Comparison of ENCODE assay signal across 19 cellular contexts in genomic region chr6:138442663-138443062, GRCh38. TPM values are rescaled to one million over a fixed set of nuclear protein-coding genes. Genes with fewer than 3 reads are reported as not detected.
DNase-seq lines count a peak whose midpoint lies in the region; ATAC-seq, FAIRE-seq and TF ChIP-seq lines count a peak whose summit lies in the region.
"Had no signal": no experiment of that assay in that cellular context is flagged by ENCODE, and none has a peak within 500 bp of the region (broad histone marks: within the 10 kb centered on the region; RNA-seq: fewer than 3 reads in every experiment).

No MANE protein-coding gene starts in this region.

- H3K23ac ChIP-seq in IMR-90 (ENCODE audit: low read depth, low read length), result no peak overlapping the region

- H3K14ac ChIP-seq in IMR-90 (replicated peaks; ENCODE audit: low read depth, low read length), result no peak overlapping the region

- H4K20me1 ChIP-seq in IMR-90 (ENCODE audit: insufficient read depth, low read length) (no peaks in the 10 kb centered on the region), osteoblast (ENCODE audit: insufficient read depth, low read length) (no peaks in the 10 kb centered on the region)

- intact Hi-C loops in IMR-90 (cut with micrococcal nuclease), result no loop called here
- intact Hi-C loops in kidney (cut with DNase I), result no loop called here

- H3K4me2 ChIP-seq in IMR-90 (ENCODE audit: low read depth, low read length) (no peak overlapping the region), osteoblast (ENCODE audit: insufficient read depth, low read length) (peak overlapping the region; percentile 19)

- no peaks in the 10 kb centered on the region for H3K9me1 ChIP-seq in IMR-90 (ENCODE audit: insufficient read depth, low read length)

- CTCF ChIA-PET in IMR-90 (lab: Yijun Ruan, JAX), result no interaction called here

- H3K27me3 ChIP-seq in IMR-90 (ENCODE audit: control insufficient read depth, insufficient read depth, low read length) (no peaks in the 10 kb centered on the region), osteoblast (ENCODE audit: insufficient read depth, low read length) (no peaks in the 10 kb centered on the region)

- no peak for ATAC-seq in IMR-90 (ENCODE audit: low read depth)
- ATAC-seq: HCT116 had no signal

- H3K9ac ChIP-seq in IMR-90 (ENCODE audit: low read depth, low read length) (no peak overlapping the region), kidney (ENCODE audit: low read length in 2 of 2) (no peak overlapping the region)
- H3K9ac ChIP-seq: GM23248 had no signal

- no peak overlapping the region for H4K5ac ChIP-seq in IMR-90 (ENCODE audit: low read depth, low read length)

- H4K8ac ChIP-seq in IMR-90 (ENCODE audit: low read depth in 2 of 2, low read length in 2 of 2), result no peak overlapping the region

- no peaks in the 10 kb centered on the region for H3K79me2 ChIP-seq in osteoblast (ENCODE audit: insufficient read depth, low read length)

- POLR2A ChIA-PET in IMR-90 (lab: Charles Lee; ENCODE audit: unreplicated experiment), result no interaction called here

- H3K27ac ChIP-seq in IMR-90 (ENCODE audit: insufficient read depth, low read length) (no peak overlapping the region), kidney (ENCODE audit: low read depth in 2 of 2, low read length in 2 of 2) (no peak overlapping the region), osteoblast (ENCODE audit: low read depth, low read length) (no peak overlapping the region)
- H3K27ac ChIP-seq: C4-2B, GM23248, HL-60 had no signal

- no peak overlapping the region for H2BK15ac ChIP-seq in IMR-90 (ENCODE audit: low read depth, low read length)

- TF ChIP-seq CTCF in IMR-90 (conservative IDR thresholded peaks at IDR 0.05; ENCODE audit: low read depth, low read length) (no peak), kidney (IDR thresholded peaks at IDR 0.05; ENCODE audit: borderline replicate concordance, extremely low read depth, insufficient read depth) (no peak), osteoblast (IDR thresholded peaks at IDR 0.05; ENCODE audit: extremely low read depth, low read depth, low read length) (no peak), GM13977 (IDR thresholded peaks at IDR 0.05; ENCODE audit: extremely low read depth, insufficient read depth, missing control alignments) (no peak)

- no peak for TF ChIP-seq POLR2A in IMR-90 (IDR thresholded peaks at IDR 0.05; ENCODE audit: low read depth, low read length)

- no peak overlapping the region for H2BK5ac ChIP-seq in IMR-90 (ENCODE audit: low read depth, low read length, poor library complexity, severe bottlenecking)

- peak; percentile 8 for FAIRE-seq in kidney (lab: Jason Lieb, UNC)
- FAIRE-seq: D721Med, GM12892, H54 had no signal

- WGBS in IMR-90 (ENCODE audit: extremely low coverage in 2 of 2, insufficient read length in 1 of 2), 2 experiments, result no CpG with 5 or more reads among the region's 2 CpGs

- dilution Hi-C loops in IMR-90 (cut with HindIII; ENCODE audit: low sequenced_read_pairs, unreplicated experiment), result no loop called here

- no peak overlapping the region for H2BK20ac ChIP-seq in IMR-90 (ENCODE audit: low read depth, low read length)

- H3K4me1 ChIP-seq in IMR-90 (ENCODE audit: control insufficient read depth, insufficient read depth, low read length) (no peaks in the 10 kb centered on the region), kidney (ENCODE audit: control insufficient read depth in 1 of 2, insufficient read depth in 1 of 2, low read depth in 1 of 2, low read length in 2 of 2) (no peaks in the 10 kb centered on the region), osteoblast (ENCODE audit: insufficient read depth, low read length) (peaks cover 4% of the 10 kb centered on the region)

- H3K9me3 ChIP-seq in IMR-90 (ENCODE audit: control insufficient read depth, insufficient read depth, low read length) (no peaks in the 10 kb centered on the region), kidney (ENCODE audit: control insufficient read depth in 1 of 2, low read length in 2 of 2) (no peaks in the 10 kb centered on the region), osteoblast (ENCODE audit: low read depth, low read length) (no peaks in the 10 kb centered on the region)

- in situ Hi-C loops in IMR-90 (cut with MboI; ENCODE audit: low sequenced_read_pairs), result no loop called here
- in situ Hi-C loops in GM13977 (cut with MboI; ENCODE audit: low pct_unique_long_range_greater_than_20kb, low sequenced_read_pairs, unreplicated experiment), result no loop called here

- TF ChIP-seq RAD21 in IMR-90 (IDR thresholded peaks at IDR 0.05; ENCODE audit: low read length), result no peak

- BruUV-seq in IMR-90 (replicated peaks; lab: Mats Ljungman, UMichigan), result no TSS peak

- no peak overlapping the region for H2AFZ ChIP-seq in IMR-90 (replicated peaks; ENCODE audit: low read length, poor library complexity)
- H2AFZ ChIP-seq in osteoblast (ENCODE audit: low read length), result no peak overlapping the region
- H2AFZ ChIP-seq: GM23248 had no signal

- no peak for DNase-seq in IMR-90
- peak; percentile 23 for DNase-seq in amniotic epithelial cell (ENCODE audit: low read depth)
- DNase-seq in kidney, result no peak
- DNase-seq in osteoblast (ENCODE audit: insufficient read length, low spot score, missing footprints), result peak; percentile 50
- DNase-seq in DMS79 (lab: John Stamatoyannopoulos, UW), result no peak
- no peak for DNase-seq in activated CD4-positive, CD25-positive, alpha-beta regulatory T cell treated with anti-CD3 and anti-CD28 coated beads, Interleukin-2, amount 50 U/mL, for 72 hours
- no peak for DNase-seq in GM13977 (ENCODE audit: low spot score)
- DNase-seq: CD4-positive, alpha-beta memory T cell; COR-L47; DMS153; DND-41; GDM1; GM23248 had no signal

- H2AK5ac ChIP-seq in IMR-90 (ENCODE audit: low read depth, low read length), result no peak overlapping the region

- H3K4ac ChIP-seq in IMR-90 (ENCODE audit: low read depth, low read length), result no peak overlapping the region

- no peaks in the 10 kb centered on the region for H3K79me1 ChIP-seq in IMR-90 (ENCODE audit: low read depth in 1 of 2, low read length in 2 of 2)

- H3K18ac ChIP-seq in IMR-90 (ENCODE audit: low read depth, low read length), result no peak overlapping the region

- H3K36me3 ChIP-seq in IMR-90 (ENCODE audit: control insufficient read depth, insufficient read depth, low read length) (peaks cover 7% of the 10 kb centered on the region; the same call in 1 of the 2 replicates), kidney (ENCODE audit: control insufficient read depth in 1 of 2, insufficient read depth in 2 of 2, low read length in 2 of 2) (peaks cover 3 to 23% of the 10 kb centered on the region in 2 donors), osteoblast (ENCODE audit: insufficient read depth, low read length) (no peaks in the 10 kb centered on the region)

- H3K4me3 ChIP-seq in IMR-90 (ENCODE audit: insufficient read depth, low read depth, low read length), result no peak overlapping the region
- H3K4me3 ChIP-seq in kidney (ENCODE audit: low read length in 2 of 2), result no peak overlapping the region
- no peak overlapping the region for H3K4me3 ChIP-seq in osteoblast (ENCODE audit: insufficient read depth, low read length)
- H3K4me3 ChIP-seq: GM23248 had no signal

- no peak overlapping the region for H2AK9ac ChIP-seq in IMR-90 (replicated peaks; ENCODE audit: low read depth, low read length, poor library complexity)

- H4K91ac ChIP-seq in IMR-90 (ENCODE audit: insufficient read depth, low read depth, low read length), result no peak overlapping the region

- H3K56ac ChIP-seq in IMR-90 (ENCODE audit: extremely low read depth, insufficient read depth, low read length), result no peak overlapping the region

- no peak overlapping the region for H2BK120ac ChIP-seq in IMR-90 (ENCODE audit: low read depth, low read length)

TF ChIP-seq in IMR-90, 13 proteins besides CTCF, POLR2A, EP300 and RAD21:
- TF ChIP-seq FOS (IDR thresholded peaks at IDR 0.05; ENCODE audit: low read depth, low read length) (no peak), MXI1 (IDR thresholded peaks at IDR 0.05; ENCODE audit: borderline replicate concordance, low read depth, low read length) (no peak), CEBPB (IDR thresholded peaks at IDR 0.05; ENCODE audit: low read depth, low read length) (0 out of 2 replicates have a peak, but pooled peaks have one; percentile 12), MAFK (IDR thresholded peaks at IDR 0.05; ENCODE audit: low read depth, low read length) (no peak), RCOR1 (IDR thresholded peaks at IDR 0.05; ENCODE audit: insufficient replicate concordance, low read length) (no peak)

RNA-seq across cellular contexts. Expression of gene HEBP2, which starts 38.6 kb away (rescaled TPM):
- total RNA-seq in IMR-90 (2012; rRNA removed), result 3.9 and 5.6 TPM in 2 replicates
- 6.1 and 14.9 TPM in 2 replicates for polyA plus RNA-seq in IMR-90 (2012; rRNA removed)
- 5.5 and 37.5 TPM in 2 replicates for polyA plus RNA-seq in IMR-90 (2012; cell fraction: cytosol; rRNA removed)
- 8.6 and 15.1 TPM in 2 replicates for polyA plus RNA-seq in IMR-90 (2012; cell fraction: nucleus; rRNA removed; ENCODE audit: low replicate concordance)
- 66.5 TPM for total RNA-seq in kidney
- polyA plus RNA-seq in kidney (ENCODE audit: insufficient read depth, low read depth, low replicate concordance), result 62.6 TPM
- 35.1 and 35.8 TPM in 2 replicates for total RNA-seq in osteoblast

RNA-seq across cellular contexts. Expression of gene NHSL1, which starts 56.6 kb away (rescaled TPM):
- total RNA-seq in IMR-90 (2012; rRNA removed) (6.9 and 7.2 TPM in 2 replicates), kidney (31.4 TPM), osteoblast (6.2 and 6.9 TPM in 2 replicates)
- polyA plus RNA-seq in IMR-90 (2012; rRNA removed) (5.6 and 6.0 TPM in 2 replicates), kidney (ENCODE audit: insufficient read depth, low read depth, low replicate concordance) (4.4 TPM)
- polyA plus RNA-seq in IMR-90 (2012; cell fraction: cytosol; rRNA removed), result 1.7 and 2.4 TPM in 2 replicates
- 3.7 and 6.6 TPM in 2 replicates for polyA plus RNA-seq in IMR-90 (2012; cell fraction: nucleus; rRNA removed; ENCODE audit: low replicate concordance)
- polyA plus RNA-seq: CD4-positive, alpha-beta memory T cell had no signal

Comparison
In these comparisons a context has a peak if more than half of its experiments do, and no peak if none do; other contexts are left out.
1. DNase-seq: peak in amniotic epithelial cell (single experiment) and osteoblast (single experiment); none in IMR-90 (single experiment), kidney (single experiment), DMS79 (single experiment), activated CD4-positive, CD25-positive, alpha-beta regulatory T cell treated with anti-CD3 and anti-CD28 coated beads, Interleukin-2, amount 50 U/mL, for 72 hours (single experiment) and GM13977 (single experiment).